ENCODE assay signal across 20 cellular contexts in the genomic region with DNA sequence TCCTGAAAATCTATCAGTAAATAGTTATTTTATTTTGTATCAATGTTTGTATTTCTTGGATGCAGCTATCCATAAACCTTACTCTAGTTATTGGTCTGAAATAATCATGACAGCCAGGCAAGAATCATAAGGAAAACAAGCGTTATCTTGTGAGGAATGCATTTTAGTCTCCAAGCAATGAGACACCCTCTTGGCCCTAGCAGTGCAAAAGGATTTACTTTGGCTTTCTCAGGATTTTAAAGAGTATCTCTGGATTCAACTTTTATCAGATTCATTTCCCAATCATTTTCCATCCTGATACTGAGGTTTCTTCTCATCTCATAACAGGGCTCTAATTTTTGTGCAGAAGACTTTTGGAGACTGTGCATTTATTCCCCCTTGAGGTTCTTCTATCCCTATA.
DNase-seq lines count a peak whose midpoint lies in the region; ATAC-seq and TF ChIP-seq lines count a peak whose summit lies in the region.
"Had no signal": no experiment of that assay in that cellular context is flagged by ENCODE, and none has a peak within 500 bp of the region (broad histone marks: within the 10 kb centered on the region; RNA-seq: fewer than 3 reads in every experiment).

No MANE protein-coding gene starts in this region.

- H3K27me3 Mint-ChIP-seq in chondrocyte (ENCODE audit: low read depth) (no peaks in the 10 kb centered on the region), glutamatergic neuron (ENCODE audit: unreplicated experiment) (no peaks in the 10 kb centered on the region)
- H3K27me3 Mint-ChIP-seq: CD4-positive, CD25-positive, alpha-beta regulatory T cell; CD8-positive, alpha-beta memory T cell had no signal

- H3K36me3 ChIP-seq in aorta (ENCODE audit: control insufficient read depth in 1 of 2, insufficient read depth in 2 of 2, low read length in 1 of 2), result no peaks in the 10 kb centered on the region
- H3K36me3 ChIP-seq: BE2C had no signal

- no peak overlapping the region for H3K27ac Mint-ChIP-seq in chondrocyte (ENCODE audit: unreplicated experiment)
- H3K27ac Mint-ChIP-seq in glutamatergic neuron (ENCODE audit: unreplicated experiment), result no peak overlapping the region
- H3K27ac Mint-ChIP-seq: CD4-positive, CD25-positive, alpha-beta regulatory T cell; CD8-positive, alpha-beta memory T cell; H9 had no signal

- WGBS in aorta, 2 donors, result 7 to 17% methylated on average over 1 of the region's 1 CpG

- H3K4me3 ChIP-seq in cardiac fibroblast (replicated peaks in 1 of 2; ENCODE audit: low read depth in 2 of 2, low read length in 2 of 2) (no peak overlapping the region), fibroblast of villous mesenchyme (ENCODE audit: low read depth, low read length) (no peak overlapping the region), aorta (ENCODE audit: low read length in 2 of 2) (no peak overlapping the region)
- H3K4me3 ChIP-seq: GM12878 had no signal

- no peak overlapping the region for H3K4me3 Mint-ChIP-seq in chondrocyte (ENCODE audit: unreplicated experiment)
- H3K4me3 Mint-ChIP-seq in glutamatergic neuron (ENCODE audit: unreplicated experiment), result no peak overlapping the region
- H3K4me3 Mint-ChIP-seq: CD4-positive, CD25-positive, alpha-beta regulatory T cell; CD8-positive, alpha-beta memory T cell; H9 had no signal

- H3K4me1 Mint-ChIP-seq in chondrocyte (ENCODE audit: low read depth) (no peaks in the 10 kb centered on the region), glutamatergic neuron (ENCODE audit: low read depth, unreplicated experiment) (no peaks in the 10 kb centered on the region)
- H3K4me1 Mint-ChIP-seq: CD4-positive, CD25-positive, alpha-beta regulatory T cell; CD8-positive, alpha-beta memory T cell; H9 had no signal

- H3K9me3 ChIP-seq in aorta (ENCODE audit: control insufficient read depth, low read length), result peaks cover 2% of the 10 kb centered on the region
- H3K9me3 ChIP-seq: BE2C had no signal

- H3K4me1 ChIP-seq in aorta (ENCODE audit: control insufficient read depth in 1 of 2, insufficient read depth in 2 of 2, low read length in 2 of 2), result peaks cover 0 to 2% of the 10 kb centered on the region in 2 donors
- H3K4me1 ChIP-seq: BE2C had no signal

- H3K9me3 Mint-ChIP-seq in chondrocyte (ENCODE audit: low read depth) (no peaks in the 10 kb centered on the region), glutamatergic neuron (ENCODE audit: unreplicated experiment) (no peaks in the 10 kb centered on the region)

- no peaks in the 10 kb centered on the region for H3K27me3 ChIP-seq in aorta (ENCODE audit: control insufficient read depth in 1 of 2, insufficient read depth in 2 of 2, low read length in 1 of 2)
- H3K27me3 ChIP-seq: BE2C had no signal

- DNase-seq in amniotic epithelial cell (ENCODE audit: low read depth), result peak; percentile 20
- DNase-seq in cardiac fibroblast (ENCODE audit: low read depth in 2 of 2), result peak; percentile 35 to 47
- DNase-seq in fibroblast of villous mesenchyme (ENCODE audit: low read depth), result peak; percentile 13
- no peak for DNase-seq in aorta
- DNase-seq in sciatic nerve (ENCODE audit: low spot score), result no peak
- DNase-seq in chondrocyte (ENCODE audit: low spot score), result no peak
- no peak for DNase-seq in glutamatergic neuron
- DNase-seq in KG1 (lab: John Stamatoyannopoulos, UW), result no peak
- DNase-seq: ACHN; BE2C; C1 segment of cervical spinal cord; CD4-positive, CD25-positive, alpha-beta regulatory T cell; CD8-positive, alpha-beta memory T cell; COR-L47; DMS 273 treated with DMSO at 0.1 percent for 48 hours; DND-41; EL; H9 had no signal

- intact Hi-C loops in aorta (cut with DNase I), result no loop called here
- intact Hi-C loops in sciatic nerve (cut with DNase I), result no loop called here

- no peak overlapping the region for H3K27ac ChIP-seq in aorta (ENCODE audit: low read depth in 1 of 2, low read length in 2 of 2)

- ATAC-seq in aorta (ENCODE audit: low FRiP score), result peak; percentile 64
- ATAC-seq in sciatic nerve, result no peak
- ATAC-seq: GM12878, HepG2 had no signal

- H3K36me3 Mint-ChIP-seq in chondrocyte (ENCODE audit: low read depth) (no peaks in the 10 kb centered on the region), glutamatergic neuron (ENCODE audit: unreplicated experiment) (peaks cover 5% of the 10 kb centered on the region)
- H3K36me3 Mint-ChIP-seq: CD4-positive, CD25-positive, alpha-beta regulatory T cell; CD8-positive, alpha-beta memory T cell had no signal

- TF ChIP-seq CTCF in cardiac fibroblast (IDR thresholded peaks at IDR 0.05; ENCODE audit: low read depth, low read length) (no peak), fibroblast of villous mesenchyme (IDR thresholded peaks at IDR 0.05; ENCODE audit: insufficient read depth, low read depth, low read length) (no peak), chondrocyte (IDR thresholded peaks at IDR 0.05) (no peak), glutamatergic neuron (IDR thresholded peaks at IDR 0.05; ENCODE audit: partially characterized antibody, unreplicated experiment) (no peak)

Comparison
In these comparisons a context has a peak if more than half of its experiments do, and no peak if none do; other contexts are left out.
1. DNase-seq: peak in amniotic epithelial cell (single experiment), cardiac fibroblast (2 of 2) and fibroblast of villous mesenchyme (single experiment); none in aorta (0 of 2), sciatic nerve (single experiment), chondrocyte (single experiment), glutamatergic neuron (single experiment) and KG1 (single experiment).